ENCODE assay signal across 8 cellular contexts in genomic region chr5:43313854-43314457, GRCh38. TPM values are rescaled to one million over a fixed set of nuclear protein-coding genes. Genes with fewer than 3 reads are reported as not detected.
A peak's percentile ranks its signal among the peaks of the same experiment; 100 is the strongest.
DNase-seq lines count a peak whose midpoint lies in the region; ATAC-seq, FAIRE-seq and TF ChIP-seq lines count a peak whose summit lies in the region.

No MANE protein-coding gene starts in this region.

- no peaks in the 10 kb centered on the region for H3K9me3 Mint-ChIP-seq in CD4-positive, alpha-beta T cell
- peaks cover 9 to 15% of the 10 kb centered on the region in 2 donors for H3K9me3 Mint-ChIP-seq in activated naive CD4-positive, alpha-beta T cell treated with anti-CD3 and anti-CD28 coated beads, Interleukin-2, amount 50 U/mL, for 72 hours

- no peaks in the 10 kb centered on the region for H3K27me3 ChIP-seq in CD4-positive, alpha-beta T cell (ENCODE audit: control insufficient read depth, insufficient read depth, low read length)
- H3K27me3 ChIP-seq in KMS-11 (ENCODE audit: insufficient read depth, low read depth) (no peaks in the 10 kb centered on the region), testis (no peaks in the 10 kb centered on the region)

- no peaks in the 10 kb centered on the region for H4K20me1 ChIP-seq in KMS-11 (ENCODE audit: insufficient read depth)

- POLR2A ChIA-PET in CD4-positive, alpha-beta T cell (lab: Charles Lee), result interaction anchor here (0.6 to 3.9 kb wide), 26 partner anchors 9 to 1410 kb away, joined by 3 to 175 read pairs (median 8); partner anchors contain the start of genes ANXA2R, C5orf34, FBXO4 and NNT

- peak overlapping the region; percentile 88 for H3K27ac Mint-ChIP-seq in CD4-positive, alpha-beta T cell
- H3K27ac Mint-ChIP-seq in activated naive CD4-positive, alpha-beta T cell treated with anti-CD3 and anti-CD28 coated beads, Interleukin-2, amount 50 U/mL, for 72 hours, result peak overlapping the region; percentile 96 to 97

- H3K4me1 ChIP-seq in KMS-11 (ENCODE audit: low read depth, poor library complexity, severe bottlenecking) (peaks cover 28% of the 10 kb centered on the region), kidney (ENCODE audit: control insufficient read depth in 1 of 2, insufficient read depth in 1 of 2, low read depth in 1 of 2, low read length in 2 of 2) (peaks cover 16 to 18% of the 10 kb centered on the region in 2 donors), testis (peaks cover 8% of the 10 kb centered on the region)

- H3K36me3 Mint-ChIP-seq in CD4-positive, alpha-beta T cell (ENCODE audit: low read depth), result peaks cover 9% of the 10 kb centered on the region
- peaks cover 31 to 75% of the 10 kb centered on the region in 2 donors for H3K36me3 Mint-ChIP-seq in activated naive CD4-positive, alpha-beta T cell treated with anti-CD3 and anti-CD28 coated beads, Interleukin-2, amount 50 U/mL, for 72 hours

- CTCF ChIA-PET in CD4-positive, alpha-beta T cell (lab: Charles Lee), result interaction anchor here (1.2 to 3.9 kb wide), 4 partner anchors 170 to 405 kb away, joined by 3 to 20 read pairs (median 4); partner anchors contain the start of gene TMEM267

- H3K4me3 ChIP-seq in KMS-11 (IDR thresholded peaks at IDR 0.05; ENCODE audit: insufficient read depth, low read depth, low read length) (no peak overlapping the region), kidney (ENCODE audit: low read length in 2 of 2) (peak overlapping the region; percentile 82 to 87), testis (peak overlapping the region; percentile 93 to 94)

- FAIRE-seq in kidney (lab: Jason Lieb, UNC), result no peak

- ATAC-seq in CD4-positive, alpha-beta T cell (ENCODE audit: poor library complexity), result no peak
- no peak for ATAC-seq in activated naive CD4-positive, alpha-beta T cell treated with anti-CD3 and anti-CD28 coated beads, Interleukin-2, amount 50 U/mL, for 72 hours
- no peak for ATAC-seq in HG03457 (IDR thresholded peaks at IDR 0.05; ENCODE audit: unreplicated experiment)

- H3K79me2 ChIP-seq in KMS-11 (ENCODE audit: insufficient read depth, low read depth), result peaks cover 38% of the 10 kb centered on the region

- H3K4me1 Mint-ChIP-seq in CD4-positive, alpha-beta T cell (ENCODE audit: low read depth), result peaks cover 24% of the 10 kb centered on the region

- TF ChIP-seq CTCF in CD4-positive, alpha-beta T cell (IDR thresholded peaks at IDR 0.05), result no peak
- no peak for TF ChIP-seq CTCF in KMS-11 (conservative IDR thresholded peaks at IDR 0.05; ENCODE audit: low read depth, low read length)
- no peak for TF ChIP-seq CTCF in kidney (IDR thresholded peaks at IDR 0.05; ENCODE audit: borderline replicate concordance, extremely low read depth, insufficient read depth)
- no peak for TF ChIP-seq CTCF in testis (IDR thresholded peaks at IDR 0.05)

- 0 out of 2 replicates have a peak overlapping the region, but pooled peaks have one; percentile 2 for H3K9ac ChIP-seq in KMS-11
- H3K9ac ChIP-seq in kidney (ENCODE audit: low read length in 2 of 2), result peak overlapping the region; percentile 5 to 77

- H3K36me3 ChIP-seq in KMS-11 (ENCODE audit: insufficient read depth), result no peaks in the 10 kb centered on the region
- no peaks in the 10 kb centered on the region for H3K36me3 ChIP-seq in kidney (ENCODE audit: control insufficient read depth in 1 of 2, insufficient read depth in 2 of 2, low read length in 2 of 2)
- H3K36me3 ChIP-seq in testis (ENCODE audit: low read depth, missing control alignments), result no peaks in the 10 kb centered on the region

- H3K9me3 ChIP-seq in CD4-positive, alpha-beta T cell (ENCODE audit: control insufficient read depth, low read length), result no peaks in the 10 kb centered on the region
- H3K9me3 ChIP-seq in kidney (ENCODE audit: control insufficient read depth in 1 of 2, low read length in 2 of 2) (no peaks in the 10 kb centered on the region), testis (no peaks in the 10 kb centered on the region)

- peak overlapping the region; percentile 96 for H3K27ac ChIP-seq in CD4-positive, alpha-beta T cell (ENCODE audit: low read depth, low read length)
- H3K27ac ChIP-seq in KMS-11 (peak overlapping the region; percentile 83), kidney (ENCODE audit: low read depth in 2 of 2, low read length in 2 of 2) (peak overlapping the region; percentile 53 to 94), testis (peak overlapping the region; percentile 16 to 97)

- peak overlapping the region; percentile 50 for H3K4me2 ChIP-seq in KMS-11

- 8 to 19% methylated on average over 8 of the region's 8 CpGs for WGBS in testis, 2 donors

- H2AFZ ChIP-seq in KMS-11 (ENCODE audit: low read depth), result peak overlapping the region; percentile 77

- peak overlapping the region; percentile 95 for H3K4me3 Mint-ChIP-seq in CD4-positive, alpha-beta T cell

- intact Hi-C loops in CD4-positive, alpha-beta T cell (cut with DNase I, micrococcal nuclease), result loop anchor here (1.0 to 10.0 kb wide), 13 partner anchors 75 to 1491 kb away; partner anchors contain the start of genes PAIP1 (in 2 of the 2), ZNF131 (in 2 of the 2), C5orf34 (in 1 of the 2) and MRPS30 (in 1 of the 2)
- intact Hi-C loops in kidney (cut with DNase I) (no loop called here), testis (cut with DNase I; ENCODE audit: low total_unique reads) (no loop called here)

- DNase-seq in CD4-positive, alpha-beta T cell, result no peak
- no peak for DNase-seq in activated naive CD4-positive, alpha-beta T cell treated with anti-CD3 and anti-CD28 coated beads, Interleukin-2, amount 50 U/mL, for 72 hours (ENCODE audit: low spot score in 2 of 2)
- DNase-seq in kidney (no peak), testis (peak; percentile 26), NCI-H187 (lab: John Stamatoyannopoulos, UW) (no peak), NCI-H1694 (lab: John Stamatoyannopoulos, UW) (no peak)

- H3K27me3 Mint-ChIP-seq in CD4-positive, alpha-beta T cell, result no peaks in the 10 kb centered on the region

- no peak for TF ChIP-seq POLR2A in testis (IDR thresholded peaks at IDR 0.05)

RNA-seq across cellular contexts. Expression of gene HMGCS1, which starts 0.7 kb away (rescaled TPM):
- 10 to 100 TPM; 43.3 to 52.7 TPM for total RNA-seq in CD4-positive, alpha-beta T cell
- total RNA-seq in activated naive CD4-positive, alpha-beta T cell treated with anti-CD3 and anti-CD28 coated beads, Interleukin-2, amount 50 U/mL, for 72 hours, result 100 to 1,000 TPM in 1 of 2 donors, 10 to 100 TPM in 1; 80.0 to 116 TPM
- 55.1 TPM for total RNA-seq in kidney
- 30.9 TPM for polyA plus RNA-seq in kidney (ENCODE audit: insufficient read depth, low read depth, low replicate concordance)
- 10 to 100 TPM; 27.2 to 42.9 TPM for total RNA-seq in testis
- 47.5 TPM for polyA plus RNA-seq in testis (ENCODE audit: insufficient read depth, low read depth, low replicate concordance)

Comparison
In these comparisons a context has a peak if more than half of its experiments do, and no peak if none do; other contexts are left out.
1. intact Hi-C loops: an anchor here in CD4-positive, alpha-beta T cell (1.0 to 10.0 kb wide); none called in kidney and testis.